ENCODE assay signal across 8 cellular contexts in genomic region chr9:11443631-11444030, GRCh38.
"Had no signal": no experiment of that assay in that cellular context is flagged by ENCODE, and none has a peak within 500 bp of the region (broad histone marks: within the 10 kb centered on the region; RNA-seq: fewer than 3 reads in every experiment).

No MANE protein-coding gene starts in this region.

- H3K4me3 ChIP-seq: GM12878 had no signal

- DNase-seq: GDM1, GF-D8 had no signal

- ATAC-seq: GM12878 had no signal

- FAIRE-seq: G401.6, GM12878, GM12891, GM12892, GM18507, GM19239 had no signal
